In the genomic region with DNA sequence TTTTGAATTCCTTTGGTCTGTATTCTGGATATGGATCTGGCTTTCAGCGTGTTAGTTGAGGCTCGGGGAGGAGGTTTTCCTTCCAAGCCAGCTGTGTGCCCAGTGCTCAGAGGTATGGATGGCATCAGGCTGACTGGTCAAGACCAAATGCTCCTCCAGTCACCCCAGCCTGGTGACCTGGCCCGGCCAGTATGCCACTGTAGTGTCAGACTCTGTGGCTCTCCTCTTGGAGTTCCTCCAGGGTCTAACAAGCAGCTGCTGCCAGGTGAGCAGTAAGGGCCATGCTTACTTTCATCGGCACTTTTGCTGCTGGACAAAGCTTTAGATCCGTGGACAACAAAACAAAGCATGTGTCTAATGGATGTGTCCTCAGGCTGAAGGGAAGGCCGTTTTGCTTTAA, we compare ENCODE assay signal across 29 cellular contexts. TPM values are rescaled to one million over a fixed set of nuclear protein-coding genes. Genes with fewer than 3 reads are reported as not detected.
A peak's percentile ranks its signal among the peaks of the same experiment; 100 is the strongest.
DNase-seq lines count a peak whose midpoint lies in the region; ATAC-seq and TF ChIP-seq lines count a peak whose summit lies in the region.
"Had no signal": no experiment of that assay in that cellular context is flagged by ENCODE, and none has a peak within 500 bp of the region (broad histone marks: within the 10 kb centered on the region; RNA-seq: fewer than 3 reads in every experiment).

No MANE protein-coding gene starts in this region.

- TF ChIP-seq POLR2A in IMR-90 (IDR thresholded peaks at IDR 0.05; ENCODE audit: low read depth, low read length) (no peak), esophagus squamous epithelium (IDR thresholded peaks at IDR 0.05) (no peak)

- H2AFZ ChIP-seq in IMR-90 (replicated peaks; ENCODE audit: low read length, poor library complexity): peak overlapping the region; percentile 55
- no peak overlapping the region for H2AFZ ChIP-seq in smooth muscle cell (ENCODE audit: low read depth)
- H2AFZ ChIP-seq: hepatocyte had no signal

- peak overlapping the region; percentile 88 for H3K4ac ChIP-seq in IMR-90 (ENCODE audit: low read depth, low read length)

- H2BK5ac ChIP-seq in IMR-90 (ENCODE audit: low read depth, low read length, poor library complexity, severe bottlenecking): peak overlapping the region; percentile 58

- H2BK120ac ChIP-seq in IMR-90 (ENCODE audit: low read depth, low read length): peak overlapping the region; percentile 51

- TF ChIP-seq CTCF in IMR-90 (conservative IDR thresholded peaks at IDR 0.05; ENCODE audit: low read depth, low read length) (no peak), esophagus squamous epithelium (IDR thresholded peaks at IDR 0.05) (no peak), smooth muscle cell (IDR thresholded peaks at IDR 0.05; ENCODE audit: borderline replicate concordance, insufficient read depth, poor library complexity, severe bottlenecking) (no peak), omental fat pad (IDR thresholded peaks at IDR 0.05) (no peak)

- H3K27ac ChIP-seq in IMR-90 (ENCODE audit: insufficient read depth, low read length) (peak overlapping the region; percentile 76; the same call in 1 of the 2 replicates), esophagus squamous epithelium (peak overlapping the region in 3 of 4 donors; percentile 28 to 71 (median 53)), smooth muscle cell (ENCODE audit: low read depth) (peak overlapping the region; percentile 37)
- H3K27ac ChIP-seq: cardiac muscle cell, hepatocyte, RWPE1, SK-N-MC had no signal

- H3K4me1 ChIP-seq in IMR-90 (ENCODE audit: control insufficient read depth, insufficient read depth, low read length) (peaks cover 19% of the 10 kb centered on the region), esophagus squamous epithelium (peaks cover 0 to 16% (median 0%) of the 10 kb centered on the region in 3 donors), smooth muscle cell (ENCODE audit: low read depth) (no peaks in the 10 kb centered on the region)

- no peak for ATAC-seq in IMR-90 (ENCODE audit: low read depth)
- ATAC-seq in omental fat pad (ENCODE audit: low FRiP score): no peak
- ATAC-seq: activated CD8-positive, alpha-beta T cell treated with anti-CD3 and anti-CD28 coated beads for 36 hours; activated naive CD4-positive, alpha-beta T cell treated with anti-CD3 and anti-CD28 coated beads, Interleukin-2, amount 50 U/mL, for 72 hours; effector memory CD8-positive, alpha-beta T cell; esophagus mucosa had no signal

- peak overlapping the region; percentile 88 for H2AK5ac ChIP-seq in IMR-90 (ENCODE audit: low read depth, low read length)

- in situ Hi-C loops in IMR-90 (cut with MboI; ENCODE audit: low sequenced_read_pairs): no loop called here

- intact Hi-C loops in IMR-90 (cut with micrococcal nuclease): no loop called here
- intact Hi-C loops in esophagus squamous epithelium (cut with DNase I): no loop called here

- 83% methylated on average over 3 of the region's 6 CpGs; no CpG with 5 or more reads in 1 of the 2 experiments for WGBS in IMR-90 (ENCODE audit: extremely low coverage in 2 of 2, insufficient read length in 1 of 2), 2 experiments
- 76 to 83% methylated on average over 5 of the region's 6 CpGs for WGBS in esophagus squamous epithelium, 2 donors
- WGBS in smooth muscle cell (ENCODE audit: low lambda C conversion rate): 76% methylated on average over 6 of the region's 6 CpGs

- H3K79me1 ChIP-seq in IMR-90 (ENCODE audit: low read depth in 1 of 2, low read length in 2 of 2): peaks cover 29 to 87% of the 10 kb centered on the region in 2 experiments

- POLR2A ChIA-PET in IMR-90 (lab: Charles Lee; ENCODE audit: unreplicated experiment): no interaction called here

- H3K4me3 ChIP-seq in IMR-90 (ENCODE audit: insufficient read depth, low read depth, low read length): no peak overlapping the region
- H3K4me3 ChIP-seq in esophagus squamous epithelium: no peak overlapping the region
- no peak overlapping the region for H3K4me3 ChIP-seq in smooth muscle cell
- H3K4me3 ChIP-seq: cardiac muscle cell, hepatocyte, SK-N-MC, upper lobe of left lung had no signal

- H3F3A ChIP-seq in smooth muscle cell (ENCODE audit: low read depth): peaks cover 7% of the 10 kb centered on the region

- no TSS peak for BruUV-seq in IMR-90 (replicated peaks; lab: Mats Ljungman, UMichigan)

- peak overlapping the region; percentile 60 to 89; a peak in 3 of 4 replicates for H4K8ac ChIP-seq in IMR-90 (ENCODE audit: low read depth in 2 of 2, low read length in 2 of 2)

- H3K9me1 ChIP-seq in IMR-90 (ENCODE audit: insufficient read depth, low read length): peaks cover 42% of the 10 kb centered on the region

- dilution Hi-C loops in IMR-90 (cut with HindIII; ENCODE audit: low sequenced_read_pairs, unreplicated experiment): no loop called here

- peak overlapping the region; percentile 83 for H3K18ac ChIP-seq in IMR-90 (ENCODE audit: low read depth, low read length)

- peak overlapping the region; percentile 74 for H2BK20ac ChIP-seq in IMR-90 (ENCODE audit: low read depth, low read length)

- H3K9ac ChIP-seq in IMR-90 (ENCODE audit: low read depth, low read length) (no peak overlapping the region), smooth muscle cell (ENCODE audit: low read depth) (no peak overlapping the region)

- CTCF ChIA-PET in IMR-90 (lab: Yijun Ruan, JAX): interaction anchor here (1.4 kb wide), 1 partner anchor 143 kb away, joined by 4 read pairs; no protein-coding TSS in a partner anchor

- H3K14ac ChIP-seq in IMR-90 (replicated peaks; ENCODE audit: low read depth, low read length): peak overlapping the region; percentile 94

- H3K27me3 ChIP-seq in IMR-90 (ENCODE audit: control insufficient read depth, insufficient read depth, low read length): no peaks in the 10 kb centered on the region
- H3K27me3 ChIP-seq in esophagus squamous epithelium: no peaks in the 10 kb centered on the region
- H3K27me3 ChIP-seq in smooth muscle cell (ENCODE audit: low read depth): no peaks in the 10 kb centered on the region
- H3K27me3 ChIP-seq: cardiac muscle cell, hepatocyte, upper lobe of left lung had no signal

- H3K56ac ChIP-seq in IMR-90 (ENCODE audit: extremely low read depth, insufficient read depth, low read length): no peak overlapping the region; the same call in 1 of the 2 replicates

- H2AK9ac ChIP-seq in IMR-90 (replicated peaks; ENCODE audit: low read depth, low read length, poor library complexity): no peak overlapping the region

- no peaks in the 10 kb centered on the region for H3K79me2 ChIP-seq in smooth muscle cell (ENCODE audit: low read depth)

- DNase-seq in NCI-H2196 (lab: John Stamatoyannopoulos, UW; ENCODE audit: unreplicated experiment): peak; percentile 27
- no peak for DNase-seq in NCI-H2196 treated with DMSO at 0.1 percent for 48 hours (lab: John Stamatoyannopoulos, UW; ENCODE audit: unreplicated experiment)
- DNase-seq in IMR-90: no peak
- no peak for DNase-seq in esophagus squamous epithelium (lab: John Stamatoyannopoulos, UW)
- DNase-seq in smooth muscle cell (lab: John Stamatoyannopoulos, UW; ENCODE audit: unreplicated experiment): no peak
- DNase-seq in omental fat pad (ENCODE audit: low spot score): no peak
- DNase-seq in T-helper 9 cell: no peak
- DNase-seq in DMS 273 treated with DMSO at 0.1 percent for 48 hours (lab: John Stamatoyannopoulos, UW): no peak
- DNase-seq: 8988T; activated CD4-positive, alpha-beta T cell treated with anti-CD3 and anti-CD28 coated beads for 1 hour; activated CD8-positive, alpha-beta T cell treated with anti-CD3 and anti-CD28 coated beads for 36 hours; anterior cingulate cortex; CD4-positive, alpha-beta T cell; cortex of kidney; effector memory CD8-positive, alpha-beta T cell; left colon; midbrain; natural killer cell; NCI-H187; NCI-H526 treated with DMSO at 0.1 percent for 48 hours; stimulated activated CD4-positive, alpha-beta T cell treated with anti-CD3 and anti-CD28 coated beads, Interleukin-2, amount 100 ng/mL, for 24 hours; substantia nigra; upper lobe of left lung had no signal

- H4K91ac ChIP-seq in IMR-90 (ENCODE audit: insufficient read depth, low read depth, low read length): peak overlapping the region; percentile 78

- H2BK15ac ChIP-seq in IMR-90 (ENCODE audit: low read depth, low read length): peak overlapping the region; percentile 97; the same call in 1 of the 3 replicates

- H3K4me2 ChIP-seq in IMR-90 (ENCODE audit: low read depth, low read length): no peak overlapping the region
- no peak overlapping the region for H3K4me2 ChIP-seq in smooth muscle cell
- H3K4me2 ChIP-seq: hepatocyte had no signal

- no peak for TF ChIP-seq RAD21 in IMR-90 (IDR thresholded peaks at IDR 0.05; ENCODE audit: low read length)

- H3K23ac ChIP-seq in IMR-90 (ENCODE audit: low read depth, low read length): peak overlapping the region; percentile 76

- peak overlapping the region; percentile 26 for H4K5ac ChIP-seq in IMR-90 (ENCODE audit: low read depth, low read length)

- no peaks in the 10 kb centered on the region for H3K9me3 ChIP-seq in IMR-90 (ENCODE audit: control insufficient read depth, insufficient read depth, low read length)
- H3K9me3 ChIP-seq in esophagus squamous epithelium: no peaks in the 10 kb centered on the region
- no peaks in the 10 kb centered on the region for H3K9me3 ChIP-seq in smooth muscle cell (replicated peaks; ENCODE audit: low read depth)
- H3K9me3 ChIP-seq: upper lobe of left lung had no signal

- H4K20me1 ChIP-seq in IMR-90 (ENCODE audit: insufficient read depth, low read length) (peaks cover 50% of the 10 kb centered on the region), smooth muscle cell (ENCODE audit: low read depth) (no peaks in the 10 kb centered on the region)

- H3K36me3 ChIP-seq in IMR-90 (ENCODE audit: control insufficient read depth, insufficient read depth, low read length) (peaks cover 6% of the 10 kb centered on the region), esophagus squamous epithelium (no peaks in the 10 kb centered on the region), smooth muscle cell (ENCODE audit: low read depth) (no peaks in the 10 kb centered on the region)
- H3K36me3 ChIP-seq: cardiac muscle cell, upper lobe of left lung had no signal

TF ChIP-seq in IMR-90, 13 proteins besides CTCF, POLR2A, EP300 and RAD21 (continues in another document):
- TF ChIP-seq CEBPB (IDR thresholded peaks at IDR 0.05; ENCODE audit: low read depth, low read length): no peak
- TF ChIP-seq NFE2L2 (IDR thresholded peaks at IDR 0.05; ENCODE audit: low read depth, low read length): no peak
- TF ChIP-seq CHD1 (IDR thresholded peaks at IDR 0.05; ENCODE audit: low read depth, low read length): no peak
- no peak for TF ChIP-seq RCOR1 (IDR thresholded peaks at IDR 0.05; ENCODE audit: insufficient replicate concordance, low read length)
- TF ChIP-seq RFX5 (IDR thresholded peaks at IDR 0.05; ENCODE audit: low read depth, low read length): no peak
- no peak for TF ChIP-seq MAFK (IDR thresholded peaks at IDR 0.05; ENCODE audit: low read depth, low read length)
- TF ChIP-seq BHLHE40 (IDR thresholded peaks at IDR 0.05; ENCODE audit: low read depth, low read length): no peak

RNA-seq across cellular contexts. Expression of gene CABLES1, which starts 44.1 kb away (rescaled TPM):
- total RNA-seq in IMR-90 (2012; rRNA removed): 4.7 and 5.7 TPM in 2 replicates
- 4.4 and 4.7 TPM in 2 replicates for polyA plus RNA-seq in IMR-90 (2012; rRNA removed)
- polyA plus RNA-seq in IMR-90 (2012; cell fraction: cytosol; rRNA removed): 2.2 and 5.2 TPM in 2 replicates
- 3.2 and 7.3 TPM in 2 replicates for polyA plus RNA-seq in IMR-90 (2012; cell fraction: nucleus; rRNA removed; ENCODE audit: low replicate concordance)
- total RNA-seq in esophagus squamous epithelium: 1 to 10 TPM; 4.4 to 9.9 (median 8.5) TPM
- total RNA-seq in smooth muscle cell: 1.2 and 2.2 TPM in 2 replicates
- polyA plus RNA-seq in smooth muscle cell: 2.4 and 2.7 TPM in 2 replicates
- 10 to 100 TPM; 24.4 to 95.9 (median 30.4) TPM for total RNA-seq in omental fat pad
- total RNA-seq: CD4-positive, alpha-beta T cell had no signal
